In the genomic region with DNA sequence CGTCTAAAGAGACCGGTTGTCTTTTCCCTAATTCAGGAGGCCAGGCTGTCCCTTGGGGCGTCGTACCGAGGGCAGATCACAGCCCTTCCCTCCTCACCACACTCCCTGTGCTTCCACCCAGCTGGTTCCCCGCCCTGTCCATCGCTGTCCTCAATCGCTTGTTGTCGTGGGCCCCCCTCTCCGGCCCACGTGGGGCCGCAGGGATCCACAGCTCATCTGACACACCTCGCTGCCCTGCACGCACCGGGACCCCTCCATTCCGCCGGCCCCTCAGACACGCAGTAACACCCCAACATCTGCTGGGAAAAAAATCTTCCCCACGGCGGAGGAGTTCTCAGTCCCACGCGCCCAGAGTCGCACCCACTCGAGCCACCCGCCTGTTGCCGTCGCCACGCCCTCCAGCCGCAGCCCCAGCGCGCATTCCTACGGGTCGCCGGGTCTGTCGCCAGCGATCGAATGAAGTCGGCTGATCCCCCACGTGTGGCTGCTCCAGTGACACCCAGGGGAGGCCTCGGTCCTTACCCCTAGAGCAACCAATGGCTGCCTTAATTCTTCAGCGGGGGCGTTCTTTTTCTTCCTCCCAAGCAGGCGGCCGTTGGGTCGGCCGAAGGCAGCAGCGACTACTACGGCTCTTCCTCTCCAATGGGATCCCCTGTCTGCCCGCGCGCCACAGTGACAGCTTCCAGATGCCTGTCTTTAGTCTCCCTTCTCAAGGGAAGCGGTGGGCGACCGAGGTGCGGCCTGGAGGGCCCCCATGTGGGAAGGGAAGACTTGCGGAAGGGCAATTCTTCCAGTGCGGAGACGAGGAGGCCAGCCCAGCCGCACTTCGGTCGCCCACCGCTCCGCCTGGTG, we compare ENCODE assay signal across 1 cellular context.
TF ChIP-seq lines count a peak whose summit lies in the region.

No MANE protein-coding gene starts in this region.

TF ChIP-seq in GM12878, 131 proteins besides CTCF, POLR2A, EP300 and RAD21 (continued from another document):
- TF ChIP-seq, protein P1, sequence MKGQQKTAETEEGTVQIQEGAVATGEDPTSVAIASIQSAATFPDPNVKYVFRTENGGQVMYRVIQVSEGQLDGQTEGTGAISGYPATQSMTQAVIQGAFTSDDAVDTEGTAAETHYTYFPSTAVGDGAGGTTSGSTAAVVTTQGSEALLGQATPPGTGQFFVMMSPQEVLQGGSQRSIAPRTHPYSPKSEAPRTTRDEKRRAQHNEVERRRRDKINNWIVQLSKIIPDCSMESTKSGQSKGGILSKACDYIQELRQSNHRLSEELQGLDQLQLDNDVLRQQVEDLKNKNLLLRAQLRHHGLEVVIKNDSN (IDR thresholded peaks at IDR 0.05; ENCODE audit: borderline replicate concordance, extremely low read length, insufficient read depth, low read depth, low read length), result peak; percentile 57
- TF ChIP-seq POLR2AphosphoS2 (IDR thresholded peaks at IDR 0.05; ENCODE audit: low read depth, low read length) (no peak), RAD51 (IDR thresholded peaks at IDR 0.05) (peak; percentile 78), BCL11A (IDR thresholded peaks at IDR 0.05; ENCODE audit: low read depth, low read length) (no peak), WRNIP1 (IDR thresholded peaks at IDR 0.05; ENCODE audit: borderline replicate concordance, low read depth, low read length) (no peak), NBN (IDR thresholded peaks at IDR 0.05) (0 out of 2 replicates have a peak, but pooled peaks have one; percentile 11), PAX8 (IDR thresholded peaks at IDR 0.05) (no peak), BHLHE40 (IDR thresholded peaks at IDR 0.05; ENCODE audit: borderline replicate concordance in 1 of 2, low read depth in 2 of 2, low read length in 1 of 2) (peak; percentile 69 to 82), SMARCA5 (IDR thresholded peaks at IDR 0.05) (no peak), YBX1 (IDR thresholded peaks at IDR 0.05) (no peak), FOS (IDR thresholded peaks at IDR 0.05; ENCODE audit: borderline replicate concordance, extremely low read depth, insufficient read length) (no peak), IKZF1 (conservative IDR thresholded peaks at IDR 0.05) (peak; percentile 51), JUNB (IDR thresholded peaks at IDR 0.05) (no peak), POU2F2 (IDR thresholded peaks at IDR 0.05; ENCODE audit: borderline replicate concordance, low read depth, low read length) (no peak), IRF4 (IDR thresholded peaks at IDR 0.05; ENCODE audit: low read depth, low read length) (no peak), STAT1 (conservative IDR thresholded peaks at IDR 0.05) (no peak), ZNF217 (IDR thresholded peaks at IDR 0.05) (no peak), MEF2B (IDR thresholded peaks at IDR 0.05; ENCODE audit: partially characterized antibody, poor library complexity, severe bottlenecking) (no peak)
- TF ChIP-seq, protein P2, sequence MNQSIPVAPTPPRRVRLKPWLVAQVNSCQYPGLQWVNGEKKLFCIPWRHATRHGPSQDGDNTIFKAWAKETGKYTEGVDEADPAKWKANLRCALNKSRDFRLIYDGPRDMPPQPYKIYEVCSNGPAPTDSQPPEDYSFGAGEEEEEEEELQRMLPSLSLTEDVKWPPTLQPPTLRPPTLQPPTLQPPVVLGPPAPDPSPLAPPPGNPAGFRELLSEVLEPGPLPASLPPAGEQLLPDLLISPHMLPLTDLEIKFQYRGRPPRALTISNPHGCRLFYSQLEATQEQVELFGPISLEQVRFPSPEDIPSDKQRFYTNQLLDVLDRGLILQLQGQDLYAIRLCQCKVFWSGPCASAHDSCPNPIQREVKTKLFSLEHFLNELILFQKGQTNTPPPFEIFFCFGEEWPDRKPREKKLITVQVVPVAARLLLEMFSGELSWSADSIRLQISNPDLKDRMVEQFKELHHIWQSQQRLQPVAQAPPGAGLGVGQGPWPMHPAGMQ (IDR thresholded peaks at IDR 0.05; ENCODE audit: borderline replicate concordance), result no peak
- TF ChIP-seq, protein P3, sequence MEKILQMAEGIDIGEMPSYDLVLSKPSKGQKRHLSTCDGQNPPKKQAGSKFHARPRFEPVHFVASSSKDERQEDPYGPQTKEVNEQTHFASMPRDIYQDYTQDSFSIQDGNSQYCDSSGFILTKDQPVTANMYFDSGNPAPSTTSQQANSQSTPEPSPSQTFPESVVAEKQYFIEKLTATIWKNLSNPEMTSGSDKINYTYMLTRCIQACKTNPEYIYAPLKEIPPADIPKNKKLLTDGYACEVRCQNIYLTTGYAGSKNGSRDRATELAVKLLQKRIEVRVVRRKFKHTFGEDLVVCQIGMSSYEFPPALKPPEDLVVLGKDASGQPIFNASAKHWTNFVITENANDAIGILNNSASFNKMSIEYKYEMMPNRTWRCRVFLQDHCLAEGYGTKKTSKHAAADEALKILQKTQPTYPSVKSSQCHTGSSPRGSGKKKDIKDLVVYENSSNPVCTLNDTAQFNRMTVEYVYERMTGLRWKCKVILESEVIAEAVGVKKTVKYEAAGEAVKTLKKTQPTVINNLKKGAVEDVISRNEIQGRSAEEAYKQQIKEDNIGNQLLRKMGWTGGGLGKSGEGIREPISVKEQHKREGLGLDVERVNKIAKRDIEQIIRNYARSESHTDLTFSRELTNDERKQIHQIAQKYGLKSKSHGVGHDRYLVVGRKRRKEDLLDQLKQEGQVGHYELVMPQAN (conservative IDR thresholded peaks at IDR 0.05), result peak; percentile 23; the same call in 1 of the 2 replicates
- TF ChIP-seq, protein P4, sequence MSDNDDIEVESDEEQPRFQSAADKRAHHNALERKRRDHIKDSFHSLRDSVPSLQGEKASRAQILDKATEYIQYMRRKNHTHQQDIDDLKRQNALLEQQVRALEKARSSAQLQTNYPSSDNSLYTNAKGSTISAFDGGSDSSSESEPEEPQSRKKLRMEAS (IDR thresholded peaks at IDR 0.05; ENCODE audit: low read depth, low read length), result peak; percentile 80; the same call in 1 of the 2 replicates
